Comparison of ENCODE assay signal across 23 cellular contexts in genomic region chr1:204194771-204195170, GRCh38. TPM values are rescaled to one million over a fixed set of nuclear protein-coding genes. Genes with fewer than 3 reads are reported as not detected.
DNase-seq lines count a peak whose midpoint lies in the region; ATAC-seq and TF ChIP-seq lines count a peak whose summit lies in the region.
"Had no signal": no experiment of that assay in that cellular context is flagged by ENCODE, and none has a peak within 500 bp of the region (broad histone marks: within the 10 kb centered on the region; RNA-seq: fewer than 3 reads in every experiment).

No MANE protein-coding gene starts in this region.

- TF ChIP-seq POLR2A in IMR-90 (IDR thresholded peaks at IDR 0.05; ENCODE audit: low read depth, low read length) (no peak), right lobe of liver (IDR thresholded peaks at IDR 0.05) (no peak)

- H3K9ac ChIP-seq in IMR-90 (ENCODE audit: low read depth, low read length), result no peak overlapping the region
- H3K9ac ChIP-seq in neuronal stem cell (ENCODE audit: low read depth, low read length, poor library complexity), result no peak overlapping the region

- H4K20me1 ChIP-seq in IMR-90 (ENCODE audit: insufficient read depth, low read length), result no peaks in the 10 kb centered on the region

- peak; percentile 76 for DNase-seq in CMK (ENCODE audit: low read depth)
- DNase-seq in IMR-90, result no peak
- DNase-seq in neuronal stem cell (ENCODE audit: low spot score), result no peak
- no peak for DNase-seq in right lobe of liver
- DNase-seq in mucosa of descending colon, result no peak
- no peak for DNase-seq in NCI-H1105 (lab: John Stamatoyannopoulos, UW)
- DNase-seq: COR-L47, GF-D8, H7, Karpas-422, NCI-H1048, NCI-H1436 treated with DMSO at 0.1 percent for 48 hours, NCI-H2029, NCI-H510A, NCI-H774, Right ventricle myocardium superior had no signal

- peak overlapping the region; percentile 100; the same call in 2 of the 3 replicates for H2BK15ac ChIP-seq in IMR-90 (ENCODE audit: low read depth, low read length)
- no peak overlapping the region for H2BK15ac ChIP-seq in neuronal stem cell (ENCODE audit: low read length)

- H3K4me3 Mint-ChIP-seq in brain, result peak overlapping the region in 1 of 5 experiments; percentile 9
- H3K4me3 Mint-ChIP-seq: CD14-positive monocyte had no signal

- in situ Hi-C loops in IMR-90 (cut with MboI; ENCODE audit: low sequenced_read_pairs), result no loop called here

- H3K23ac ChIP-seq in IMR-90 (ENCODE audit: low read depth, low read length) (peak overlapping the region; percentile 100; the same call in 1 of the 2 replicates), neuronal stem cell (ENCODE audit: low read depth, low read length, poor library complexity) (peak overlapping the region; percentile 87)

- H3K9me1 ChIP-seq in IMR-90 (ENCODE audit: insufficient read depth, low read length), result peaks cover 33% of the 10 kb centered on the region

- peak overlapping the region; percentile 100 for H3K14ac ChIP-seq in IMR-90 (replicated peaks; ENCODE audit: low read depth, low read length)
- H3K14ac ChIP-seq in neuronal stem cell (ENCODE audit: low read length), result peak overlapping the region; percentile 0

- peak overlapping the region; percentile 85 for H2BK12ac ChIP-seq in neuronal stem cell (ENCODE audit: low read length)

- ATAC-seq in IMR-90 (ENCODE audit: low read depth), result no peak
- no peak for ATAC-seq in right lobe of liver
- no peak for ATAC-seq in mucosa of descending colon
- ATAC-seq: HepG2 had no signal

- H3K27me3 ChIP-seq in IMR-90 (ENCODE audit: control insufficient read depth, insufficient read depth, low read length) (no peaks in the 10 kb centered on the region), neuronal stem cell (ENCODE audit: control insufficient read depth in 3 of 3, insufficient read depth in 3 of 3, low read depth in 1 of 3, low read length in 3 of 3) (peaks cover 0 to 74% (median 12%) of the 10 kb centered on the region in 3 experiments), right lobe of liver (no peaks in the 10 kb centered on the region)

- no peak for TF ChIP-seq RAD21 in IMR-90 (IDR thresholded peaks at IDR 0.05; ENCODE audit: low read length)

- peak overlapping the region; percentile 72 to 99 for H4K8ac ChIP-seq in IMR-90 (ENCODE audit: low read depth in 2 of 2, low read length in 2 of 2)
- H4K8ac ChIP-seq in neuronal stem cell (ENCODE audit: low read depth, low read length), result no peak overlapping the region

- POLR2A ChIA-PET in IMR-90 (lab: Charles Lee; ENCODE audit: unreplicated experiment), result no interaction called here

- intact Hi-C loops in IMR-90 (cut with micrococcal nuclease), result no loop called here
- intact Hi-C loops in right lobe of liver (cut with DNase I), result no loop called here
- intact Hi-C loops in mucosa of descending colon (cut with DNase I, micrococcal nuclease), result no loop called here

- H2AK5ac ChIP-seq in IMR-90 (ENCODE audit: low read depth, low read length) (peak overlapping the region; percentile 100), neuronal stem cell (ENCODE audit: low read depth, low read length) (no peak overlapping the region)

- H2BK5ac ChIP-seq in IMR-90 (ENCODE audit: low read depth, low read length, poor library complexity, severe bottlenecking) (peak overlapping the region; percentile 100), neuronal stem cell (ENCODE audit: low read length) (no peak overlapping the region)

- H2BK120ac ChIP-seq in IMR-90 (ENCODE audit: low read depth, low read length), result peak overlapping the region; percentile 100
- no peak overlapping the region for H2BK120ac ChIP-seq in neuronal stem cell (ENCODE audit: low read depth, low read length)

- H2AK9ac ChIP-seq in IMR-90 (replicated peaks; ENCODE audit: low read depth, low read length, poor library complexity), result peak overlapping the region; percentile 81

- dilution Hi-C loops in IMR-90 (cut with HindIII; ENCODE audit: low sequenced_read_pairs, unreplicated experiment), result no loop called here

- CTCF ChIA-PET in IMR-90 (lab: Yijun Ruan, JAX), result no interaction called here

- peak overlapping the region; percentile 92; the same call in 1 of the 2 replicates for H4K5ac ChIP-seq in IMR-90 (ENCODE audit: low read depth, low read length)

- H3K36me3 ChIP-seq in IMR-90 (ENCODE audit: control insufficient read depth, insufficient read depth, low read length) (no peaks in the 10 kb centered on the region), neuronal stem cell (replicated peaks in 1 of 2; ENCODE audit: control insufficient read depth in 2 of 2, insufficient read depth in 2 of 2, low read length in 2 of 2) (no peaks in the 10 kb centered on the region), right lobe of liver (no peaks in the 10 kb centered on the region), mucosa of descending colon (ENCODE audit: low read depth) (no peaks in the 10 kb centered on the region)

- H2BK20ac ChIP-seq in IMR-90 (ENCODE audit: low read depth, low read length), result peak overlapping the region; percentile 100

- H3K9me3 ChIP-seq in IMR-90 (ENCODE audit: control insufficient read depth, insufficient read depth, low read length) (no peaks in the 10 kb centered on the region), neuronal stem cell (replicated peaks in 1 of 2; ENCODE audit: control insufficient read depth in 2 of 2, insufficient read depth in 1 of 2, low read depth in 1 of 2, low read length in 2 of 2) (peaks cover 0 to 4% of the 10 kb centered on the region in 2 donors), right lobe of liver (no peaks in the 10 kb centered on the region), mucosa of descending colon (no peaks in the 10 kb centered on the region)

- TF ChIP-seq CTCF in IMR-90 (conservative IDR thresholded peaks at IDR 0.05; ENCODE audit: low read depth, low read length) (no peak), brain (conservative IDR thresholded peaks at IDR 0.05) (no peak), right lobe of liver (IDR thresholded peaks at IDR 0.05) (no peak), mucosa of descending colon (IDR thresholded peaks at IDR 0.05) (no peak)

- H3K4me2 ChIP-seq in IMR-90 (ENCODE audit: low read depth, low read length), result no peak overlapping the region; the same call in 1 of the 2 replicates
- no peak overlapping the region for H3K4me2 ChIP-seq in neuronal stem cell (ENCODE audit: insufficient read depth, low read length, poor library complexity, severe bottlenecking)

- H3K79me1 ChIP-seq in IMR-90 (ENCODE audit: low read depth in 1 of 2, low read length in 2 of 2), result peaks cover 6 to 30% of the 10 kb centered on the region in 2 experiments; a peak in 3 of 4 replicates
- peaks cover 2% of the 10 kb centered on the region for H3K79me1 ChIP-seq in neuronal stem cell (ENCODE audit: low read depth, low read length)

- peaks cover 4% of the 10 kb centered on the region for H3K27me3 Mint-ChIP-seq in brain

- H3K27ac Mint-ChIP-seq in brain, result peak overlapping the region in 3 of 5 experiments; percentile 28 to 96 (median 80)
- H3K27ac Mint-ChIP-seq: CD14-positive monocyte had no signal

- peak overlapping the region; percentile 99 for H4K91ac ChIP-seq in IMR-90 (ENCODE audit: insufficient read depth, low read depth, low read length)
- no peak overlapping the region for H4K91ac ChIP-seq in neuronal stem cell (ENCODE audit: low read depth, low read length, poor library complexity)

- no peak overlapping the region for H3K56ac ChIP-seq in IMR-90 (ENCODE audit: extremely low read depth, insufficient read depth, low read length)

- peaks cover 0 to 4% (median 0%) of the 10 kb centered on the region in 5 experiments for H3K9me3 Mint-ChIP-seq in brain

- H3K27ac ChIP-seq in IMR-90 (ENCODE audit: insufficient read depth, low read length) (no peak overlapping the region), neuronal stem cell (replicated peaks; ENCODE audit: low read length) (no peak overlapping the region), right lobe of liver (no peak overlapping the region)
- H3K27ac ChIP-seq: SK-N-MC had no signal

- H3K4me3 ChIP-seq in IMR-90 (ENCODE audit: insufficient read depth, low read depth, low read length) (no peak overlapping the region), neuronal stem cell (ENCODE audit: low read length in 2 of 2) (peak overlapping the region in 1 of 2 donors; percentile 73), right lobe of liver (no peak overlapping the region), mucosa of descending colon (no peak overlapping the region)
- H3K4me3 ChIP-seq: SK-N-MC had no signal

- peaks cover 79% of the 10 kb centered on the region for H3K4me1 Mint-ChIP-seq in brain

- H3K4me1 ChIP-seq in IMR-90 (ENCODE audit: control insufficient read depth, insufficient read depth, low read length) (peaks cover 41% of the 10 kb centered on the region), neuronal stem cell (ENCODE audit: control insufficient read depth in 2 of 2, insufficient read depth in 1 of 2, low read depth in 1 of 2, low read length in 2 of 2) (peaks cover 4 to 7% of the 10 kb centered on the region in 2 donors), right lobe of liver (peaks cover 0 to 6% (median 0%) of the 10 kb centered on the region in 4 donors), mucosa of descending colon (ENCODE audit: low read depth) (peaks cover 3% of the 10 kb centered on the region)

- H3K4ac ChIP-seq in IMR-90 (ENCODE audit: low read depth, low read length) (peak overlapping the region; percentile 100), neuronal stem cell (ENCODE audit: low read length) (no peak overlapping the region)

- no peaks in the 10 kb centered on the region for H3K36me3 Mint-ChIP-seq in brain
- H3K36me3 Mint-ChIP-seq: CD14-positive monocyte had no signal

- WGBS in IMR-90 (ENCODE audit: extremely low coverage in 2 of 2, insufficient read length in 1 of 2), 2 experiments, result no CpG with 5 or more reads among the region's 7 CpGs
- no CpG with 5 or more reads among the region's 7 CpGs for WGBS in neuronal stem cell (ENCODE audit: extremely low coverage in 2 of 2, insufficient read length in 2 of 2, insufficient replicate concordance in 1 of 2), 2 donors
- 36% methylated on average over 2 of the region's 7 CpGs for WGBS in right lobe of liver (ENCODE audit: insufficient coverage, low coverage, low lambda C conversion rate, missing lambda C conversion rate)

- BruUV-seq in IMR-90 (replicated peaks; lab: Mats Ljungman, UMichigan), result no TSS peak

- peak overlapping the region; percentile 98; the same call in 1 of the 2 replicates for H3K18ac ChIP-seq in IMR-90 (ENCODE audit: low read depth, low read length)
- no peak overlapping the region for H3K18ac ChIP-seq in neuronal stem cell (ENCODE audit: low read length)

- H2AFZ ChIP-seq in IMR-90 (replicated peaks; ENCODE audit: low read length, poor library complexity) (peak overlapping the region; percentile 47), neuronal stem cell (ENCODE audit: low read length) (peak overlapping the region; percentile 49)

RNA-seq across cellular contexts. Expression of gene KISS1, which starts 1.5 kb away (rescaled TPM):
- total RNA-seq in IMR-90 (2012; rRNA removed) (7.2 and 11.7 TPM in 2 replicates), right lobe of liver (1 to 10 TPM in 1 of 6 experiments, under 1 TPM in 2, not detected in 3; 0.51 to 1.1 (median 0.72) TPM), mucosa of descending colon (1 to 10 TPM in 1 of 3 donors, not detected in 2; 1.3 TPM)
- polyA plus RNA-seq in IMR-90 (2012; rRNA removed) (27.3 and 34.7 TPM in 2 replicates), brain (ENCODE audit: insufficient read depth, low read depth, low replicate concordance) (0.76 TPM)
- polyA plus RNA-seq in IMR-90 (2012; cell fraction: cytosol; rRNA removed), result 26.9 and 33.4 TPM in 2 replicates
- 6.2 and 14.8 TPM in 2 replicates for polyA plus RNA-seq in IMR-90 (2012; cell fraction: nucleus; rRNA removed; ENCODE audit: low replicate concordance)
- not detected for polyA plus RNA-seq in neuronal stem cell (2013, experiment 1 of 2)
- polyA plus RNA-seq in neuronal stem cell (2013, experiment 2 of 2), result not detected
- total RNA-seq: H7, MCF 10A, OCI-LY7, Right ventricle myocardium superior had no signal
- polyA plus RNA-seq: CD14-positive monocyte had no signal

RNA-seq across cellular contexts. Expression of gene GOLT1A, which starts 19.0 kb away (rescaled TPM):
- total RNA-seq in IMR-90 (2012; rRNA removed) (not detected in 2 replicates), right lobe of liver (100 to 1,000 TPM in 1 of 6 experiments, 10 to 100 TPM in 5; 49.4 to 103 (median 74.5) TPM), mucosa of descending colon (10 to 100 TPM in 1 of 3 donors, 1 to 10 TPM in 2; 2.5 to 11.4 (median 3.9) TPM)
- polyA plus RNA-seq in IMR-90 (2012; rRNA removed) (0.32 TPM in 1 of 2 replicates, not detected in the other), brain (ENCODE audit: insufficient read depth, low read depth, low replicate concordance) (4.5 TPM)
- polyA plus RNA-seq in IMR-90 (2012; cell fraction: cytosol; rRNA removed), result not detected in 2 replicates
- polyA plus RNA-seq in IMR-90 (2012; cell fraction: nucleus; rRNA removed; ENCODE audit: low replicate concordance), result 0.08 TPM in 1 of 2 replicates, not detected in the other
- 0.22 TPM for polyA plus RNA-seq in neuronal stem cell (2013, experiment 1 of 2)
- polyA plus RNA-seq in neuronal stem cell (2013, experiment 2 of 2), result 0.29 TPM
- total RNA-seq: Daoy, OCI-LY7, Right ventricle myocardium superior had no signal
- polyA plus RNA-seq: CD14-positive monocyte had no signal

RNA-seq across cellular contexts. Expression of gene REN, which starts 28.6 kb away (rescaled TPM):
- total RNA-seq in IMR-90 (2012; rRNA removed) (0.28 and 0.54 TPM in 2 replicates), right lobe of liver (under 1 TPM in 5 of 6 experiments, not detected in 1; 0.25 to 0.44 (median 0.27) TPM), mucosa of descending colon (under 1 TPM in 2 of 3 donors, not detected in 1; 0.26 to 0.87 TPM)
- polyA plus RNA-seq in IMR-90 (2012; rRNA removed) (1.1 and 1.2 TPM in 2 replicates), brain (ENCODE audit: insufficient read depth, low read depth, low replicate concordance) (0.31 TPM)
- 0.27 and 0.78 TPM in 2 replicates for polyA plus RNA-seq in IMR-90 (2012; cell fraction: cytosol; rRNA removed)
- 0.63 and 0.83 TPM in 2 replicates for polyA plus RNA-seq in IMR-90 (2012; cell fraction: nucleus; rRNA removed; ENCODE audit: low replicate concordance)
- not detected for polyA plus RNA-seq in neuronal stem cell (2013, experiment 1 of 2)
- not detected for polyA plus RNA-seq in neuronal stem cell (2013, experiment 2 of 2)
- total RNA-seq: Daoy, H7, HepG2, MCF 10A, OCI-LY7, Right ventricle myocardium superior had no signal
- polyA plus RNA-seq: CD14-positive monocyte, HepG2 had no signal

RNA-seq across cellular contexts. Expression of gene ETNK2, which starts 42.9 kb away (rescaled TPM):
- total RNA-seq in IMR-90 (2012; rRNA removed) (24.7 and 26.0 TPM in 2 replicates), right lobe of liver (100 to 1,000 TPM in 3 of 6 experiments, 10 to 100 TPM in 3; 30.9 to 231 (median 98.9) TPM), mucosa of descending colon (1 to 10 TPM in 2 of 3 donors, under 1 TPM in 1; 0.20 to 6.8 (median 2.1) TPM)
- polyA plus RNA-seq in IMR-90 (2012; rRNA removed) (17.8 and 18.9 TPM in 2 replicates), brain (ENCODE audit: insufficient read depth, low read depth, low replicate concordance) (27.1 TPM)
- 12.8 and 21.9 TPM in 2 replicates for polyA plus RNA-seq in IMR-90 (2012; cell fraction: cytosol; rRNA removed)
- 9.1 and 9.2 TPM in 2 replicates for polyA plus RNA-seq in IMR-90 (2012; cell fraction: nucleus; rRNA removed; ENCODE audit: low replicate concordance)
- polyA plus RNA-seq in neuronal stem cell (2013, experiment 1 of 2), result 8.8 TPM
- polyA plus RNA-seq in neuronal stem cell (2013, experiment 2 of 2), result 8.4 TPM
- polyA plus RNA-seq: CD14-positive monocyte had no signal

Comparison
In these comparisons a context has a peak if more than half of its experiments do, and no peak if none do; other contexts are left out.
1. RNA of gene GOLT1A, which starts 19.0 kb away (total RNA-seq): 49.4 to 103 TPM in right lobe of liver; 2.5 to 11.4 TPM in mucosa of descending colon and not detected in IMR-90; every median in the first group is over 4 times any median in the second.